17 cellular contexts compared by ENCODE assay signal in genomic region chr11:134905966-134906955, GRCh38.
DNase-seq lines count a peak whose midpoint lies in the region; ATAC-seq and TF ChIP-seq lines count a peak whose summit lies in the region.
"Had no signal": no experiment of that assay in that cellular context is flagged by ENCODE, and none has a peak within 500 bp of the region (broad histone marks: within the 10 kb centered on the region; RNA-seq: fewer than 3 reads in every experiment).

No MANE protein-coding gene starts in this region.

- no peaks in the 10 kb centered on the region for H3K9me3 ChIP-seq in heart left ventricle
- no peaks in the 10 kb centered on the region for H3K9me3 ChIP-seq in right atrium auricular region
- no peaks in the 10 kb centered on the region for H3K9me3 ChIP-seq in heart right ventricle

- no peak for TF ChIP-seq CTCF in heart left ventricle (IDR thresholded peaks at IDR 0.05)
- no peak for TF ChIP-seq CTCF in right atrium auricular region (IDR thresholded peaks at IDR 0.05)
- TF ChIP-seq CTCF in heart right ventricle (IDR thresholded peaks at IDR 0.05): no peak

- peak in 3 of 5 donors; percentile 30 to 39 (median 39) for DNase-seq in heart left ventricle
- DNase-seq in right atrium auricular region (ENCODE audit: low spot score): no peak
- DNase-seq in NCI-H1092 treated with DMSO at 0.1 percent for 48 hours (lab: John Stamatoyannopoulos, UW): peak; percentile 88
- DNase-seq in heart right ventricle: no peak
- no peak for DNase-seq in caudate nucleus (lab: John Stamatoyannopoulos, UW)
- no peak for DNase-seq in activated CD4-positive, alpha-beta T cell treated with anti-CD3 and anti-CD28 coated beads for 4 hours
- DNase-seq: ACHN; CD8-positive, alpha-beta T cell; NCI-H1930; NCI-H526 treated with DMSO at 0.1 percent for 48 hours; SHP77 treated with DMSO at 0.1 percent for 48 hours; T-helper 17 cell had no signal

- no peak overlapping the region for H3K4me3 ChIP-seq in heart left ventricle
- H3K4me3 ChIP-seq in right atrium auricular region: no peak overlapping the region
- no peak overlapping the region for H3K4me3 ChIP-seq in heart right ventricle
- H3K4me3 ChIP-seq: GM23338 had no signal

- peaks cover 0 to 15% (median 0%) of the 10 kb centered on the region in 12 donors for H3K4me1 ChIP-seq in heart left ventricle
- peaks cover 0 to 12% of the 10 kb centered on the region in 2 donors for H3K4me1 ChIP-seq in right atrium auricular region
- peaks cover 0 to 21% (median 10%) of the 10 kb centered on the region in 9 donors for H3K4me1 ChIP-seq in heart right ventricle

- H3K36me3 ChIP-seq in heart left ventricle (no peaks in the 10 kb centered on the region), right atrium auricular region (no peaks in the 10 kb centered on the region), heart right ventricle (no peaks in the 10 kb centered on the region)

- H3K27me3 ChIP-seq in heart left ventricle (peaks cover 0 to 13% (median 3%) of the 10 kb centered on the region in 9 donors), right atrium auricular region (no peaks in the 10 kb centered on the region), heart right ventricle (peaks cover 0 to 21% (median 6%) of the 10 kb centered on the region in 7 donors)

- ATAC-seq in heart left ventricle (peak; percentile 14 to 83 (median 46)), heart right ventricle (peak in 6 of 8 donors; percentile 11 to 74 (median 68)), GM18517 (IDR thresholded peaks at IDR 0.05; ENCODE audit: unreplicated experiment) (no peak), GM18907 (IDR thresholded peaks at IDR 0.05; ENCODE audit: unreplicated experiment) (no peak)
- ATAC-seq: CD8-positive, alpha-beta T cell; GM23338; Panc1; T-helper 17 cell had no signal

- 63 to 69% (median 65%) methylated on average over 32 to 33 of the region's 33 CpGs for WGBS in heart left ventricle, 4 donors
- 62 to 68% methylated on average over 33 of the region's 33 CpGs for WGBS in heart right ventricle, 2 donors

- intact Hi-C loops in heart left ventricle (cut with DNase I) (no loop called here), heart right ventricle (cut with DNase I) (no loop called here)

- TF ChIP-seq POLR2A in heart left ventricle (IDR thresholded peaks at IDR 0.05): no peak

- H3K27ac ChIP-seq in heart left ventricle (peak overlapping the region in 3 of 12 donors; percentile 18 to 32 (median 19)), right atrium auricular region (no peak overlapping the region), heart right ventricle (peak overlapping the region in 4 of 10 donors; percentile 8 to 57 (median 16)), caudate nucleus (ENCODE audit: low read depth, low read length) (no peak overlapping the region)
- H3K27ac ChIP-seq: HL-60 had no signal

Comparison
In these comparisons a context has a peak if more than half of its experiments do, and no peak if none do; other contexts are left out.
1. DNase-seq: peak in heart left ventricle (3 of 5) and NCI-H1092 treated with DMSO at 0.1 percent for 48 hours (single experiment); none in right atrium auricular region (single experiment), heart right ventricle (0 of 2), caudate nucleus (0 of 61) and activated CD4-positive, alpha-beta T cell treated with anti-CD3 and anti-CD28 coated beads for 4 hours (0 of 2).
2. ATAC-seq: peak in heart left ventricle (4 of 4) and heart right ventricle (6 of 8); none in GM18517 (single experiment) and GM18907 (single experiment).